ENCODE assay signal across 1 cellular context in genomic region chr6:12138377-12138776, GRCh38.
TF ChIP-seq lines count a peak whose summit lies in the region.

No MANE protein-coding gene starts in this region.

TF ChIP-seq in A549, 52 proteins besides CTCF, POLR2A, EP300 and RAD21 (continued from another document):
- TF ChIP-seq CHD2 (IDR thresholded peaks at IDR 0.05; ENCODE audit: low read length, partially characterized antibody) (no peak), CHD4 (IDR thresholded peaks at IDR 0.05; ENCODE audit: borderline replicate concordance) (no peak)
